In genomic region chrX:21741869-21742701, GRCh38 we compare ENCODE assay signal across 14 cellular contexts. TPM values are rescaled to one million over a fixed set of nuclear protein-coding genes. Genes with fewer than 3 reads are reported as not detected.
DNase-seq lines count a peak whose midpoint lies in the region; ATAC-seq, FAIRE-seq and TF ChIP-seq lines count a peak whose summit lies in the region.
"Had no signal": no experiment of that assay in that cellular context is flagged by ENCODE, and none has a peak within 500 bp of the region (broad histone marks: within the 10 kb centered on the region; RNA-seq: fewer than 3 reads in every experiment).

No MANE protein-coding gene starts in this region.

- H3K9ac ChIP-seq in astrocyte (ENCODE audit: low read length), result no peak overlapping the region

- ATAC-seq in GM18907 (IDR thresholded peaks at IDR 0.05; ENCODE audit: unreplicated experiment) (peak; percentile 51), GM18502 (IDR thresholded peaks at IDR 0.05; ENCODE audit: poor library complexity, unreplicated experiment) (no peak)
- ATAC-seq in natural killer cell treated with Interleukin-12 subunit alpha and Interleukin-12 subunit beta and Interleukin-15 and Interleukin-18, amount 100 ng/mL, for 72 hours, result no peak
- ATAC-seq: gastroesophageal sphincter, natural killer cell had no signal

- H3K9me3 Mint-ChIP-seq in astrocyte (ENCODE audit: unreplicated experiment), result no peaks in the 10 kb centered on the region
- H3K9me3 Mint-ChIP-seq in mesothelial cell of epicardium, result no peaks in the 10 kb centered on the region
- no peaks in the 10 kb centered on the region for H3K9me3 Mint-ChIP-seq in natural killer cell treated with Interleukin-12 subunit alpha and Interleukin-12 subunit beta and Interleukin-15 and Interleukin-18, amount 100 ng/mL, for 72 hours
- H3K9me3 Mint-ChIP-seq: natural killer cell had no signal

- DNase-seq in NCI-H187 (lab: John Stamatoyannopoulos, UW), result peak; percentile 6 to 44
- peak; percentile 40 for DNase-seq in astrocyte (ENCODE audit: low read depth)
- peak in 1 of 2 experiments; percentile 60 for DNase-seq in mesothelial cell of epicardium (ENCODE audit: low spot score in 2 of 2, unreplicated experiment in 2 of 2)
- DNase-seq in suprapubic skin (ENCODE audit: low spot score in 2 of 2), result no peak
- no peak for DNase-seq in natural killer cell treated with Interleukin-12 subunit alpha and Interleukin-12 subunit beta and Interleukin-15 and Interleukin-18, amount 100 ng/mL, for 72 hours (ENCODE audit: low spot score)
- DNase-seq: activated CD4-positive, alpha-beta T cell treated with anti-CD3 and anti-CD28 coated beads, Interleukin-2, amount 50 U/mL, for 48 hours; IMR-90; natural killer cell; NCI-H446 treated with DMSO at 0.1 percent for 48 hours had no signal

- H3K4me3 Mint-ChIP-seq in astrocyte (ENCODE audit: unreplicated experiment) (no peak overlapping the region), mesothelial cell of epicardium (peak overlapping the region; percentile 5)
- H3K4me3 Mint-ChIP-seq in natural killer cell treated with Interleukin-12 subunit alpha and Interleukin-12 subunit beta and Interleukin-15 and Interleukin-18, amount 100 ng/mL, for 72 hours, result no peak overlapping the region
- H3K4me3 Mint-ChIP-seq: natural killer cell had no signal

- H3K36me3 ChIP-seq in astrocyte (ENCODE audit: insufficient read depth, low read length), result no peaks in the 10 kb centered on the region
- no peaks in the 10 kb centered on the region for H3K36me3 ChIP-seq in suprapubic skin
- H3K36me3 ChIP-seq: gastroesophageal sphincter, thoracic aorta had no signal

- FAIRE-seq in astrocyte (lab: Jason Lieb, UNC), result peak; percentile 79

- H4K20me1 ChIP-seq in astrocyte (ENCODE audit: insufficient read depth, low read length), result no peaks in the 10 kb centered on the region

- no peaks in the 10 kb centered on the region for H3K36me3 Mint-ChIP-seq in astrocyte (ENCODE audit: low read depth, unreplicated experiment)
- H3K36me3 Mint-ChIP-seq in mesothelial cell of epicardium, result no peaks in the 10 kb centered on the region
- no peaks in the 10 kb centered on the region for H3K36me3 Mint-ChIP-seq in natural killer cell treated with Interleukin-12 subunit alpha and Interleukin-12 subunit beta and Interleukin-15 and Interleukin-18, amount 100 ng/mL, for 72 hours
- H3K36me3 Mint-ChIP-seq: natural killer cell had no signal

- H2AFZ ChIP-seq in astrocyte (ENCODE audit: low read depth, low read length), result no peak overlapping the region

- TF ChIP-seq CTCF in astrocyte (IDR thresholded peaks at IDR 0.05; ENCODE audit: insufficient read depth, low read depth, low read length) (no peak), mesothelial cell of epicardium (IDR thresholded peaks at IDR 0.05; ENCODE audit: unreplicated experiment) (no peak), suprapubic skin (IDR thresholded peaks at IDR 0.05) (no peak)

- H3K4me2 ChIP-seq in astrocyte (ENCODE audit: low read length), result no peak overlapping the region

- H3K27ac Mint-ChIP-seq in astrocyte (ENCODE audit: unreplicated experiment) (no peak overlapping the region), mesothelial cell of epicardium (peak overlapping the region; percentile 92)
- H3K27ac Mint-ChIP-seq in natural killer cell treated with Interleukin-12 subunit alpha and Interleukin-12 subunit beta and Interleukin-15 and Interleukin-18, amount 100 ng/mL, for 72 hours, result no peak overlapping the region
- H3K27ac Mint-ChIP-seq: natural killer cell had no signal

- no peaks in the 10 kb centered on the region for H3K4me1 ChIP-seq in astrocyte (ENCODE audit: insufficient read depth, low read length)
- H3K4me1 ChIP-seq in suprapubic skin, result peaks cover 5% of the 10 kb centered on the region

- WGBS in suprapubic skin, result 60% methylated on average over 6 of the region's 6 CpGs

- no peak for TF ChIP-seq POLR2A in suprapubic skin (IDR thresholded peaks at IDR 0.05)

- no peaks in the 10 kb centered on the region for H3K79me2 ChIP-seq in astrocyte (ENCODE audit: insufficient read depth, low read length)

- H3K4me1 Mint-ChIP-seq in astrocyte (ENCODE audit: low read depth, unreplicated experiment) (no peaks in the 10 kb centered on the region), mesothelial cell of epicardium (peaks cover 82% of the 10 kb centered on the region)
- no peaks in the 10 kb centered on the region for H3K4me1 Mint-ChIP-seq in natural killer cell treated with Interleukin-12 subunit alpha and Interleukin-12 subunit beta and Interleukin-15 and Interleukin-18, amount 100 ng/mL, for 72 hours (ENCODE audit: low read depth in 2 of 2)
- H3K4me1 Mint-ChIP-seq: natural killer cell had no signal

- H3K27me3 ChIP-seq in astrocyte (ENCODE audit: insufficient read depth, low read length) (no peaks in the 10 kb centered on the region), suprapubic skin (no peaks in the 10 kb centered on the region)
- H3K27me3 ChIP-seq: gastroesophageal sphincter had no signal

- H3K27ac ChIP-seq in astrocyte (ENCODE audit: low read depth, low read length), result no peak overlapping the region
- H3K27ac ChIP-seq in suprapubic skin, result no peak overlapping the region
- H3K27ac ChIP-seq: gastroesophageal sphincter, thoracic aorta had no signal

- H3K27me3 Mint-ChIP-seq in astrocyte (ENCODE audit: low read depth, unreplicated experiment) (no peaks in the 10 kb centered on the region), mesothelial cell of epicardium (ENCODE audit: low read depth) (no peaks in the 10 kb centered on the region)
- peaks cover 0 to 14% of the 10 kb centered on the region in 2 donors for H3K27me3 Mint-ChIP-seq in natural killer cell treated with Interleukin-12 subunit alpha and Interleukin-12 subunit beta and Interleukin-15 and Interleukin-18, amount 100 ng/mL, for 72 hours

- no peak for TF ChIP-seq EP300 in suprapubic skin (IDR thresholded peaks at IDR 0.05)

- H3K4me3 ChIP-seq in astrocyte (ENCODE audit: insufficient read depth, low read depth, low read length), result no peak overlapping the region
- H3K4me3 ChIP-seq in suprapubic skin, result no peak overlapping the region
- H3K4me3 ChIP-seq: gastroesophageal sphincter, thoracic aorta had no signal

- H3K9me3 ChIP-seq in astrocyte (ENCODE audit: insufficient read depth, low read depth, low read length), result no peaks in the 10 kb centered on the region
- H3K9me3 ChIP-seq in suprapubic skin, result no peaks in the 10 kb centered on the region
- H3K9me3 ChIP-seq: gastroesophageal sphincter, thoracic aorta had no signal

RNA-seq across cellular contexts. Expression of gene SMPX, which starts 15.8 kb away (rescaled TPM):
- total RNA-seq in astrocyte (not detected in 2 replicates), mesothelial cell of epicardium (2.7 to 3.5 TPM (median 3.1 TPM) in 3 replicates), suprapubic skin (not detected)
- total RNA-seq in natural killer cell treated with Interleukin-12 subunit alpha and Interleukin-12 subunit beta and Interleukin-15 and Interleukin-18, amount 100 ng/mL, for 72 hours, result not detected
- total RNA-seq: IMR-90, kidney epithelial cell, natural killer cell had no signal

Comparison
In these comparisons a context has a peak if more than half of its experiments do, and no peak if none do; other contexts are left out.
1. DNase-seq: peak in NCI-H187 (2 of 2) and astrocyte (single experiment); none in suprapubic skin (0 of 2) and natural killer cell treated with Interleukin-12 subunit alpha and Interleukin-12 subunit beta and Interleukin-15 and Interleukin-18, amount 100 ng/mL, for 72 hours (single experiment).